ENCODE assay signal across 14 cellular contexts in the genomic region with DNA sequence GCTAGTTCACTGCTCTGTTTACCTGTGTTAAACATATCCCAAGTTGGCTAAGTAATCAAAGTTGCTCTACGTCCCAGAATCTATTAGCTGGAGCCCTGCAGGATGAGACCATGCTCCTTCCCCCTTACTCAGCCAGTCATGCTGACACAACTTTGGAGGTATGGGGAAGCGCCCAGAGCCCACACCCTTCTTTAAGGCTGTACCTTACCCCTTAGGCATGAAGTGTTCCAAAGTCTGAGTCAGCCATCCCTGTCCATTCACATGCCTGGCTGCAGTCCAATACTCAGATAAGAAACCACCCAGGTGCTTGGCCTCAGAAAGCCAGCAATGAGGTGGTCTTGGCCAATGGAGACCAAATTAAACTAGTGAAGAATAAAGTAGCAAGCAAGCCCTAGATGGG.
DNase-seq lines count a peak whose midpoint lies in the region; ATAC-seq, FAIRE-seq and TF ChIP-seq lines count a peak whose summit lies in the region.
"Had no signal": no experiment of that assay in that cellular context is flagged by ENCODE, and none has a peak within 500 bp of the region (broad histone marks: within the 10 kb centered on the region; RNA-seq: fewer than 3 reads in every experiment).

No MANE protein-coding gene starts in this region.

- whole genome bisulfite sequencing in GM12878 (ENCODE audit: insufficient coverage, insufficient replicate concordance, low lambda C conversion rate, missing lambda C conversion rate): 100% methylated on average over 2 of the region's 2 CpGs

- POLR2A ChIA-PET in GM12878 (lab: Charles Lee): interaction anchor here (1.1 kb wide), 1 partner anchor 29 kb away, joined by 3 read pairs; no protein-coding TSS in a partner anchor

- no peak overlapping the region for H3K4me3 Mint-ChIP-seq in CD14-positive monocyte

- TF ChIP-seq EP300 in GM12878 (IDR thresholded peaks at IDR 0.05; ENCODE audit: borderline replicate concordance in 1 of 2, control insufficient read depth in 1 of 2, low read depth in 2 of 2, low read length in 2 of 2): no peak

- H3K27me3 ChIP-seq in GM12878 (replicated peaks in 1 of 2; ENCODE audit: control insufficient read depth in 2 of 2, insufficient read depth in 2 of 2, low read length in 1 of 2): no peaks in the 10 kb centered on the region
- no peaks in the 10 kb centered on the region for H3K27me3 ChIP-seq in left lung
- no peaks in the 10 kb centered on the region for H3K27me3 ChIP-seq in gastrocnemius medialis
- no peaks in the 10 kb centered on the region for H3K27me3 ChIP-seq in effector memory CD4-positive, alpha-beta T cell (replicated peaks; ENCODE audit: control insufficient read depth, insufficient read depth, low read length, poor library complexity, severe bottlenecking)

- ATAC-seq in GM12878 (no peak), left lung (peak; percentile 88), gastrocnemius medialis (no peak)
- ATAC-seq: SK-N-SH treated with all-trans-retinoic acid at 6 μM for 48 hours had no signal

- in situ Hi-C loops in GM12878 (cut with MboI): no loop called here
- in situ Hi-C loops in gastrocnemius medialis (cut with MboI; ENCODE audit: low sequenced_read_pairs in 4 of 4): no loop called here

- H3K4me1 Mint-ChIP-seq in CD14-positive monocyte: peaks cover 35% of the 10 kb centered on the region

- BruUV-seq in GM12878 (replicated peaks; lab: Mats Ljungman, UMichigan): no TSS peak

- peaks cover 0 to 2% (median 0%) of the 10 kb centered on the region in 3 donors for H3K27me3 Mint-ChIP-seq in CD14-positive monocyte (ENCODE audit: low read depth in 3 of 3)

- no peak overlapping the region for H3K4me3 ChIP-seq in GM12878
- H3K4me3 ChIP-seq in left lung: no peak overlapping the region
- no peak overlapping the region for H3K4me3 ChIP-seq in gastrocnemius medialis
- no peak overlapping the region for H3K4me3 ChIP-seq in effector memory CD4-positive, alpha-beta T cell (ENCODE audit: insufficient read depth, low read depth, low read length, poor library complexity, severe bottlenecking)
- H3K4me3 ChIP-seq: left ventricle myocardium inferior had no signal

- peak overlapping the region; percentile 86; the same call in 1 of the 2 replicates for H3K27ac ChIP-seq in GM12878 (ENCODE audit: control insufficient read depth, insufficient read depth)
- no peak overlapping the region for H3K27ac ChIP-seq in left lung
- no peak overlapping the region for H3K27ac ChIP-seq in gastrocnemius medialis
- H3K27ac ChIP-seq in effector memory CD4-positive, alpha-beta T cell (ENCODE audit: insufficient read depth, low read length, poor library complexity, severe bottlenecking): no peak overlapping the region
- H3K27ac ChIP-seq: left ventricle myocardium inferior had no signal

- SMC1A ChIA-PET in GM12878 (lab: Charles Lee; ENCODE audit: uncharacterized antibody, unreplicated experiment): interaction anchor here (1.0 to 4.2 kb wide), 8 partner anchors 11 to 203 kb away, joined by 3 to 32 read pairs (median 10); no protein-coding TSS in a partner anchor

- RAD21 ChIA-PET in GM12878 (lab: Charles Lee; ENCODE audit: unreplicated experiment): interaction anchor here (0.9 to 3.5 kb wide), 6 partner anchors 11 to 556 kb away, joined by 3 to 11 read pairs (median 6); a partner anchor contains a TSS

- H3K27ac Mint-ChIP-seq in CD14-positive monocyte: peak overlapping the region in 4 of 7 donors; percentile 45 to 69 (median 58)

- H3K79me2 ChIP-seq in GM12878 (ENCODE audit: control insufficient read depth, insufficient read depth, low read length): no peaks in the 10 kb centered on the region

- peak overlapping the region; percentile 17; the same call in 1 of the 2 replicates for H3K4me2 ChIP-seq in GM12878 (ENCODE audit: control insufficient read depth, insufficient read depth)

- no peaks in the 10 kb centered on the region for H3K36me3 Mint-ChIP-seq in CD14-positive monocyte

- H3K9me3 ChIP-seq in GM12878 (replicated peaks; ENCODE audit: control insufficient read depth, insufficient read depth, low read length): peaks cover 3% of the 10 kb centered on the region; the same call in 2 of the 3 replicates
- H3K9me3 ChIP-seq in left lung: no peaks in the 10 kb centered on the region
- no peaks in the 10 kb centered on the region for H3K9me3 ChIP-seq in gastrocnemius medialis
- H3K9me3 ChIP-seq in effector memory CD4-positive, alpha-beta T cell (ENCODE audit: control insufficient read depth, low read length): no peaks in the 10 kb centered on the region
- H3K9me3 ChIP-seq: left ventricle myocardium inferior had no signal

- H3K4me1 ChIP-seq in GM12878 (ENCODE audit: control insufficient read depth, insufficient read depth, low read length) (peaks cover 28% of the 10 kb centered on the region), left lung (no peaks in the 10 kb centered on the region), gastrocnemius medialis (no peaks in the 10 kb centered on the region)
- no peaks in the 10 kb centered on the region for H3K4me1 ChIP-seq in effector memory CD4-positive, alpha-beta T cell (ENCODE audit: control insufficient read depth, insufficient read depth, low read length, poor library complexity, severe bottlenecking)
- H3K4me1 ChIP-seq: left ventricle myocardium inferior had no signal

- H4K20me1 ChIP-seq in GM12878 (ENCODE audit: control insufficient read depth, insufficient read depth): no peaks in the 10 kb centered on the region

- CTCF ChIA-PET in GM12878 (lab: Yijun Ruan, JAX): interaction anchor here (2.1 kb wide), 1 partner anchor 120 kb away, joined by 7 read pairs; no protein-coding TSS in a partner anchor

- H3K9me3 Mint-ChIP-seq in CD14-positive monocyte: peaks cover 0 to 14% (median 7%) of the 10 kb centered on the region in 7 donors

- intact Hi-C loops in CD14-positive monocyte (cut with micrococcal nuclease): no loop called here
- intact Hi-C loops in GM12878 (cut with micrococcal nuclease; ENCODE audit: unreplicated experiment): loop anchor here (5.0 kb wide), 3 partner anchors 106 to 239 kb away; a partner anchor contains a TSS
- intact Hi-C loops in left lung (cut with DNase I): no loop called here
- intact Hi-C loops in gastrocnemius medialis (cut with DNase I; ENCODE audit: low total_unique reads): no loop called here

- H3K36me3 ChIP-seq in GM12878 (ENCODE audit: control insufficient read depth in 2 of 2, insufficient read depth in 2 of 2, low read length in 1 of 2): no peaks in the 10 kb centered on the region
- H3K36me3 ChIP-seq in left lung: no peaks in the 10 kb centered on the region
- H3K36me3 ChIP-seq in gastrocnemius medialis: no peaks in the 10 kb centered on the region
- no peaks in the 10 kb centered on the region for H3K36me3 ChIP-seq in effector memory CD4-positive, alpha-beta T cell (ENCODE audit: control insufficient read depth, insufficient read depth, low read length)
- H3K36me3 ChIP-seq: left ventricle myocardium inferior had no signal

- no peak for TF ChIP-seq RAD21 in GM12878 (IDR thresholded peaks at IDR 0.05; ENCODE audit: insufficient read depth, low read depth, low read length)

- TF ChIP-seq POLR2A in GM12878 (IDR thresholded peaks at IDR 0.05; ENCODE audit: low read depth, low read length) (no peak), gastrocnemius medialis (IDR thresholded peaks at IDR 0.05) (no peak)

- H2AFZ ChIP-seq in GM12878 (ENCODE audit: control insufficient read depth, low read depth, low read length): peak overlapping the region; percentile 19; the same call in 1 of the 2 replicates

- TF ChIP-seq CTCF in CD14-positive monocyte (IDR thresholded peaks at IDR 0.05) (no peak), GM12878 (IDR thresholded peaks at IDR 0.05 in 2 of 3, conservative IDR thresholded peaks at IDR 0.05 in 1 of 3; ENCODE audit: control insufficient read depth in 2 of 3, extremely low read depth in 1 of 3, insufficient read depth in 1 of 3, low read depth in 3 of 3, low read length in 3 of 3) (no peak), left lung (IDR thresholded peaks at IDR 0.05) (no peak), gastrocnemius medialis (IDR thresholded peaks at IDR 0.05 in 4 of 5, conservative IDR thresholded peaks at IDR 0.05 in 1 of 5) (no peak)

- DNase-seq in CD14-positive monocyte (ENCODE audit: low spot score) (no peak), LoVo (ENCODE audit: low spot score) (peak; percentile 96), GM12878 (ENCODE audit: low read depth, low spot score) (no peak), left lung (peak; percentile 17 to 43), gastrocnemius medialis (no peak), Kasumi-1 (lab: John Stamatoyannopoulos, UW) (no peak)
- no peak for DNase-seq in effector memory CD4-positive, alpha-beta T cell
- no peak for DNase-seq in activated T-cell treated with anti-CD3 and anti-CD28 coated beads, Interleukin-2, amount 50 U/mL, for 1 hour
- DNase-seq: activated CD4-positive, alpha-beta T cell treated with anti-CD3 and anti-CD28 coated beads for 48 hours; activated gamma-delta T cell; left ventricle myocardium inferior; nucleus accumbens; stimulated activated CD8-positive, alpha-beta memory T cell treated with anti-CD3 and anti-CD28 coated beads, Interleukin-4, amount 100 ng/mL, for 48 hours had no signal

- no peak overlapping the region for H3K9ac ChIP-seq in GM12878 (ENCODE audit: control insufficient read depth, insufficient read depth, low read length)

- FAIRE-seq in GM12878 (lab: Jason Lieb, UNC): peak; percentile 44

TF ChIP-seq in GM12878, 131 proteins besides CTCF, POLR2A, EP300 and RAD21:
- TF ChIP-seq CHD2 (IDR thresholded peaks at IDR 0.05; ENCODE audit: borderline replicate concordance, low read depth, low read length) (no peak), MEF2A (IDR thresholded peaks at IDR 0.05; ENCODE audit: insufficient read depth, low read depth, low read length) (no peak), ZNF274 (IDR thresholded peaks at IDR 0.05; ENCODE audit: insufficient read depth, insufficient read length) (no peak), BHLHE40 (IDR thresholded peaks at IDR 0.05; ENCODE audit: borderline replicate concordance in 1 of 2, low read depth in 2 of 2, low read length in 1 of 2) (peak in 1 of 2 experiments; percentile 45; a peak in 1 of 4 replicates), BRCA1 (IDR thresholded peaks at IDR 0.05; ENCODE audit: low read depth, low read length) (no peak), ESRRA (IDR thresholded peaks at IDR 0.05; ENCODE audit: low read length) (no peak)
- TF ChIP-seq, protein P1, sequence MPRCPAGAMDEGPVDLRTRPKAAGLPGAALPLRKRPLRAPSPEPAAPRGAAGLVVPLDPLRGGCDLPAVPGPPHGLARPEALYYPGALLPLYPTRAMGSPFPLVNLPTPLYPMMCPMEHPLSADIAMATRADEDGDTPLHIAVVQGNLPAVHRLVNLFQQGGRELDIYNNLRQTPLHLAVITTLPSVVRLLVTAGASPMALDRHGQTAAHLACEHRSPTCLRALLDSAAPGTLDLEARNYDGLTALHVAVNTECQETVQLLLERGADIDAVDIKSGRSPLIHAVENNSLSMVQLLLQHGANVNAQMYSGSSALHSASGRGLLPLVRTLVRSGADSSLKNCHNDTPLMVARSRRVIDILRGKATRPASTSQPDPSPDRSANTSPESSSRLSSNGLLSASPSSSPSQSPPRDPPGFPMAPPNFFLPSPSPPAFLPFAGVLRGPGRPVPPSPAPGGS (IDR thresholded peaks at IDR 0.05; ENCODE audit: borderline replicate concordance, insufficient read depth, low read depth, low read length, poor library complexity, severe bottlenecking): no peak

Comparison
In these comparisons a context has a peak if more than half of its experiments do, and no peak if none do; other contexts are left out.
1. DNase-seq: peak in LoVo (single experiment) and left lung (2 of 2); none in CD14-positive monocyte (single experiment), GM12878 (single experiment), gastrocnemius medialis (0 of 2), effector memory CD4-positive, alpha-beta T cell (0 of 3), Kasumi-1 (0 of 2) and activated T-cell treated with anti-CD3 and anti-CD28 coated beads, Interleukin-2, amount 50 U/mL, for 1 hour (single experiment).